In genomic region chr17:49995055-49995738, GRCh38 we compare ENCODE assay signal across 7 cellular contexts. TPM values are rescaled to one million over a fixed set of nuclear protein-coding genes. Genes with fewer than 3 reads are reported as not detected.
DNase-seq lines count a peak whose midpoint lies in the region; ATAC-seq and TF ChIP-seq lines count a peak whose summit lies in the region.

DLX3 (minus strand) TSS chr17:49995224; CDS start chr17:49994998, 226 bp downstream.

- no peaks in the 10 kb centered on the region for H3K9me3 ChIP-seq in ES-I3 (ENCODE audit: control insufficient read depth, insufficient read depth, low read length)

- CTCF ChIA-PET in activated CD4-positive, alpha-beta T cell treated with anti-CD3 and anti-CD28 coated beads, Interleukin-2, amount 10 ng/mL, durations not matched to agents 7 days and 5 days (lab: Charles Lee): interaction anchor here (0.6 to 6.3 kb wide), 10 partner anchors 11 to 133 kb away, joined by 3 to 51 read pairs (median 7); no protein-coding TSS in a partner anchor

- peak within 1 kb of the TSS; percentile 53; the same call in 1 of the 2 replicates for H3K9ac ChIP-seq in ES-I3 (ENCODE audit: low read depth, low read length)

- H3K27ac Mint-ChIP-seq in activated CD4-positive, alpha-beta T cell treated with anti-CD3 and anti-CD28 coated beads, Interleukin-2, amount 10 ng/mL, durations not matched to agents 7 days and 5 days: peak within 1 kb of the TSS; percentile 6
- H3K27ac Mint-ChIP-seq in neural crest cell (ENCODE audit: unreplicated experiment): no peak within 1 kb of the TSS

- H3K4me3 Mint-ChIP-seq in activated CD4-positive, alpha-beta T cell treated with anti-CD3 and anti-CD28 coated beads, Interleukin-2, amount 10 ng/mL, durations not matched to agents 7 days and 5 days: peak within 1 kb of the TSS; percentile 55
- peak within 1 kb of the TSS; percentile 84 for H3K4me3 Mint-ChIP-seq in neural crest cell

- H3K36me3 Mint-ChIP-seq in activated CD4-positive, alpha-beta T cell treated with anti-CD3 and anti-CD28 coated beads, Interleukin-2, amount 10 ng/mL, durations not matched to agents 7 days and 5 days (ENCODE audit: low read depth): peaks cover 5% of the 10 kb centered on the region
- H3K36me3 Mint-ChIP-seq in neural crest cell (ENCODE audit: low read depth): no peaks in the 10 kb centered on the region

- DNase-seq in NCI-H1105 treated with DMSO at 0.1 percent for 48 hours (lab: John Stamatoyannopoulos, UW): peak; percentile 82
- no peak for DNase-seq in activated CD4-positive, alpha-beta T cell treated with anti-CD3 and anti-CD28 coated beads, Interleukin-2, amount 10 ng/mL, durations not matched to agents 7 days and 5 days
- peak; percentile 71 for DNase-seq in fibroblast of peridontal ligament (ENCODE audit: extremely low read depth)
- DNase-seq in neural crest cell (ENCODE audit: low read depth, low spot score): peak; percentile 76

- H3K36me3 ChIP-seq in ES-I3 (ENCODE audit: insufficient read depth, low read length): no peaks in the 10 kb centered on the region

- POLR2A ChIA-PET in activated CD4-positive, alpha-beta T cell treated with anti-CD3 and anti-CD28 coated beads, Interleukin-2, amount 10 ng/mL, durations not matched to agents 7 days and 5 days (lab: Charles Lee): no interaction called here

- peaks cover 4% of the 10 kb centered on the region for H3K4me1 ChIP-seq in ES-I3 (ENCODE audit: insufficient read depth, low read length)

- peaks cover 33% of the 10 kb centered on the region for H3K4me1 Mint-ChIP-seq in activated CD4-positive, alpha-beta T cell treated with anti-CD3 and anti-CD28 coated beads, Interleukin-2, amount 10 ng/mL, durations not matched to agents 7 days and 5 days
- peaks cover 27% of the 10 kb centered on the region for H3K4me1 Mint-ChIP-seq in neural crest cell

- no peak for TF ChIP-seq CTCF in neural crest cell (conservative IDR thresholded peaks at IDR 0.05)

- peaks cover 70% of the 10 kb centered on the region for H3K27me3 Mint-ChIP-seq in activated CD4-positive, alpha-beta T cell treated with anti-CD3 and anti-CD28 coated beads, Interleukin-2, amount 10 ng/mL, durations not matched to agents 7 days and 5 days
- H3K27me3 Mint-ChIP-seq in neural crest cell (ENCODE audit: low read depth): peaks cover 93% of the 10 kb centered on the region

- ATAC-seq in GM19452 (IDR thresholded peaks at IDR 0.05; ENCODE audit: unreplicated experiment) (no peak), HG02759 (IDR thresholded peaks at IDR 0.05; ENCODE audit: unreplicated experiment) (no peak)

- no peaks in the 10 kb centered on the region for H3K9me3 Mint-ChIP-seq in activated CD4-positive, alpha-beta T cell treated with anti-CD3 and anti-CD28 coated beads, Interleukin-2, amount 10 ng/mL, durations not matched to agents 7 days and 5 days
- no peaks in the 10 kb centered on the region for H3K9me3 Mint-ChIP-seq in neural crest cell

RNA-seq across cellular contexts. Expression of gene DLX3, which starts in this region (rescaled TPM):
- total RNA-seq in activated CD4-positive, alpha-beta T cell treated with anti-CD3 and anti-CD28 coated beads, Interleukin-2, amount 10 ng/mL, durations not matched to agents 7 days and 5 days: not detected
- 0.41 and 1.0 TPM in 2 replicates for total RNA-seq in neural crest cell
